ENCODE assay signal across 8 cellular contexts in the genomic region with DNA sequence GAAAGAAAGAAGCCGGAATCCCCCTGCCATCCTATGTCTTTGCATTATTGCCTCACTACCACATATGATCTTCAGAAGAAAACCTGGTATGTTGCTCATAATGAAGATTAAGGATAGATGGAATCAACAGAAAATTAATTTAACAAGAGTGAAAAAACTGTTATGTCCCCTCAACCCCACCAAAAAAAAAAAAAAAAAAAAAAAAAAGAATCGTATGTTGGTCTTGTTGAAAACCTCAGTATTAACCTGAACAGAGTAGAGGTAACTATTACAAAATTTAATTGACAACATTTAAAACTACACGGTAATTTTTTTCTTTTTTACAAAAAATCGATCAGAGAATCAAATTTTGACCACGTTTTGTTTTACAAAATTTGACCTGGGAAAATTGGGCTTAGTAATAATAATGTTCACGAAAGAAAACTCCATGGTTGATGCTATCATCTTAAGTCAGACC. TPM values are rescaled to one million over a fixed set of nuclear protein-coding genes. Genes with fewer than 3 reads are reported as not detected.
DNase-seq lines count a peak whose midpoint lies in the region; ATAC-seq and TF ChIP-seq lines count a peak whose summit lies in the region.

No MANE protein-coding gene starts in this region.

- CTCF ChIA-PET in activated CD4-positive, alpha-beta memory T cell treated with anti-CD3 and anti-CD28 coated beads, Interleukin-2, amount 10 ng/mL, durations not matched to agents 7 days and 5 days (lab: Charles Lee): interaction anchor here (0.6 to 3.3 kb wide), 18 partner anchors 10 to 1148 kb away, joined by 3 to 20 read pairs (median 4); a partner anchor contains a TSS

- no peak overlapping the region for H2BK15ac ChIP-seq in H9 (ENCODE audit: low read depth, low read length)

- peak overlapping the region; percentile 80 for H3K9ac ChIP-seq in H9 (ENCODE audit: extremely low read depth, insufficient read length, low read length)

- no peak overlapping the region for H2AK5ac ChIP-seq in H9 (ENCODE audit: insufficient read length, low read length)

- H2BK12ac ChIP-seq in H9 (ENCODE audit: insufficient read length, low read depth, low read length): no peak overlapping the region

- H4K91ac ChIP-seq in H9 (ENCODE audit: insufficient read length, low read depth, low read length): no peak overlapping the region

- H3K27me3 Mint-ChIP-seq in H9 (ENCODE audit: low read depth): no peaks in the 10 kb centered on the region
- no peaks in the 10 kb centered on the region for H3K27me3 Mint-ChIP-seq in activated CD4-positive, alpha-beta memory T cell treated with anti-CD3 and anti-CD28 coated beads, Interleukin-2, amount 10 ng/mL, durations not matched to agents 7 days and 5 days

- H3K9me3 Mint-ChIP-seq in H9: peaks cover 0 to 2% of the 10 kb centered on the region in 2 experiments; a peak in 1 of 5 replicates
- no peaks in the 10 kb centered on the region for H3K9me3 Mint-ChIP-seq in activated CD4-positive, alpha-beta memory T cell treated with anti-CD3 and anti-CD28 coated beads, Interleukin-2, amount 10 ng/mL, durations not matched to agents 7 days and 5 days

- no peak overlapping the region for H3K23ac ChIP-seq in H9 (ENCODE audit: insufficient read length, low read depth, low read length)

- H3K4me3 Mint-ChIP-seq in H9: peak overlapping the region; percentile 98 to 99
- peak overlapping the region; percentile 93 for H3K4me3 Mint-ChIP-seq in activated CD4-positive, alpha-beta memory T cell treated with anti-CD3 and anti-CD28 coated beads, Interleukin-2, amount 10 ng/mL, durations not matched to agents 7 days and 5 days

- H3K4me1 Mint-ChIP-seq in H9: peaks cover 20 to 25% of the 10 kb centered on the region in 2 experiments
- peaks cover 31% of the 10 kb centered on the region for H3K4me1 Mint-ChIP-seq in activated CD4-positive, alpha-beta memory T cell treated with anti-CD3 and anti-CD28 coated beads, Interleukin-2, amount 10 ng/mL, durations not matched to agents 7 days and 5 days

- H3K27ac ChIP-seq in H9 (ENCODE audit: insufficient read length, low read depth, low read length) (peak overlapping the region; percentile 26), right cardiac atrium (ENCODE audit: low read length) (peak overlapping the region; percentile 97), skin epidermis (peak overlapping the region; percentile 51 to 100 (median 99))

- 0 out of 3 replicates have a peak, but pooled peaks have one; percentile 7 for TF ChIP-seq CTCF in H9 (conservative IDR thresholded peaks at IDR 0.05)

- H2BK120ac ChIP-seq in H9 (ENCODE audit: low read depth, low read length, poor library complexity, severe bottlenecking): no peak overlapping the region

- no peak overlapping the region for H2AFZ ChIP-seq in H9 (ENCODE audit: low read length)

- peaks cover 37% of the 10 kb centered on the region for H3K79me2 ChIP-seq in H9 (ENCODE audit: insufficient read depth, low read length)

- H3K56ac ChIP-seq in H9 (ENCODE audit: insufficient read length, low read depth, low read length): no peak overlapping the region

- H3K23me2 ChIP-seq in H9 (ENCODE audit: insufficient read length, low read depth, low read length, poor library complexity, severe bottlenecking): peaks cover 15% of the 10 kb centered on the region

- peaks cover 26 to 39% (median 36%) of the 10 kb centered on the region in 3 experiments for H3K36me3 Mint-ChIP-seq in H9 (ENCODE audit: insufficient read depth in 1 of 3, low read depth in 3 of 3)
- H3K36me3 Mint-ChIP-seq in activated CD4-positive, alpha-beta memory T cell treated with anti-CD3 and anti-CD28 coated beads, Interleukin-2, amount 10 ng/mL, durations not matched to agents 7 days and 5 days (ENCODE audit: low read depth): peaks cover 40% of the 10 kb centered on the region

- POLR2A ChIA-PET in activated CD4-positive, alpha-beta memory T cell treated with anti-CD3 and anti-CD28 coated beads, Interleukin-2, amount 10 ng/mL, durations not matched to agents 7 days and 5 days (lab: Charles Lee): interaction anchor here (0.9 to 4.9 kb wide), 18 partner anchors 10 to 232 kb away, joined by 3 to 71 read pairs (median 9); a partner anchor contains a TSS

- H3K4me1 ChIP-seq in H9 (ENCODE audit: insufficient read depth, low read length) (no peaks in the 10 kb centered on the region), right cardiac atrium (ENCODE audit: control insufficient read depth, insufficient read depth, low read length) (no peaks in the 10 kb centered on the region)

- H3K4me3 ChIP-seq in right cardiac atrium (ENCODE audit: low read length) (peak overlapping the region; percentile 66), skin epidermis (peak overlapping the region; percentile 54 to 97 (median 84))

- no peak overlapping the region for H4K5ac ChIP-seq in H9 (ENCODE audit: insufficient read length, low read depth, low read length)

- ATAC-seq in right cardiac atrium: no peak

- no peak overlapping the region for H4K8ac ChIP-seq in H9 (replicated peaks; ENCODE audit: insufficient read length, low read depth, low read length)

- no peak overlapping the region for H2BK5ac ChIP-seq in H9 (ENCODE audit: insufficient read length, low read length)

- intact Hi-C loops in right cardiac atrium (cut with DNase I): loop anchor here in 3 of 4 donors (5.0 kb wide), 2 partner anchors 105 to 110 kb away; no protein-coding TSS in a partner anchor

- H3K79me1 ChIP-seq in H9 (ENCODE audit: insufficient read depth, low read depth, low read length, poor library complexity, severe bottlenecking): no peaks in the 10 kb centered on the region

- peak overlapping the region; percentile 97 to 99 (median 99) for H3K27ac Mint-ChIP-seq in H9
- H3K27ac Mint-ChIP-seq in activated CD4-positive, alpha-beta memory T cell treated with anti-CD3 and anti-CD28 coated beads, Interleukin-2, amount 10 ng/mL, durations not matched to agents 7 days and 5 days: peak overlapping the region; percentile 95

- no peaks in the 10 kb centered on the region for H3K9me3 ChIP-seq in H9 (ENCODE audit: control insufficient read depth, low read depth, low read length)
- H3K9me3 ChIP-seq in right cardiac atrium (ENCODE audit: control insufficient read depth, low read length): no peaks in the 10 kb centered on the region

- H3T11ph ChIP-seq in H9 (ENCODE audit: low read length): no peak overlapping the region

- H3K14ac ChIP-seq in H9 (ENCODE audit: insufficient read depth, low read length): no peak overlapping the region

- H3K27me3 ChIP-seq in H9 (ENCODE audit: insufficient read depth, low read length): no peaks in the 10 kb centered on the region
- H3K27me3 ChIP-seq in right cardiac atrium (ENCODE audit: control insufficient read depth, insufficient read depth): no peaks in the 10 kb centered on the region

- H4K20me1 ChIP-seq in H9 (ENCODE audit: control insufficient read depth, insufficient read depth, insufficient read length): no peaks in the 10 kb centered on the region

- DNase-seq in H9 (no peak), right cardiac atrium (no peak), AG08396 (ENCODE audit: low spot score) (no peak), DMS153 (lab: John Stamatoyannopoulos, UW) (no peak)
- no peak for DNase-seq in activated CD4-positive, alpha-beta memory T cell treated with anti-CD3 and anti-CD28 coated beads, Interleukin-2, amount 10 ng/mL, durations not matched to agents 7 days and 5 days
- no peak for DNase-seq in stimulated activated CD4-positive, alpha-beta T cell treated with anti-CD3 and anti-CD28 coated beads, Interleukin-4, amount 100 ng/mL, for 24 hours
- no peak for DNase-seq in central memory CD4-positive, alpha-beta T cell

- H3K4ac ChIP-seq in H9 (ENCODE audit: low read depth, low read length): no peak overlapping the region

- H2BK20ac ChIP-seq in H9 (ENCODE audit: low read depth, low read length, poor library complexity, severe bottlenecking): no peak overlapping the region

- peak overlapping the region; percentile 99 for H3K4me2 ChIP-seq in H9 (ENCODE audit: insufficient read depth, insufficient read length, low read length)

- no CpG with 5 or more reads among the region's 6 CpGs for WGBS in H9 (ENCODE audit: extremely low coverage, insufficient read length, low lambda C conversion rate)
- WGBS in right cardiac atrium: 27% methylated on average over 6 of the region's 6 CpGs

- no peak overlapping the region for H3K18ac ChIP-seq in H9 (ENCODE audit: insufficient read length, low read depth, low read length)

RNA-seq across cellular contexts. Expression of a gene that starts 0.8 kb away (rescaled TPM):
- total RNA-seq in H9 (2021) (304 and 310 TPM in 2 replicates), right cardiac atrium (100 to 1,000 TPM; 197 to 433 (median 236) TPM)
- total RNA-seq in activated CD4-positive, alpha-beta memory T cell treated with anti-CD3 and anti-CD28 coated beads, Interleukin-2, amount 10 ng/mL, durations not matched to agents 7 days and 5 days: 100 to 1,000 TPM; 194 to 203 TPM
- 74.5 TPM for polyA plus RNA-seq in right cardiac atrium

RNA-seq across cellular contexts. Expression of a gene that starts 29.2 kb away (rescaled TPM):
- total RNA-seq in H9 (2021): 0.39 and 0.42 TPM in 2 replicates
- 1 to 10 TPM in 1 of 2 experiments, under 1 TPM in 1; 0.88 to 1.1 TPM for total RNA-seq in activated CD4-positive, alpha-beta memory T cell treated with anti-CD3 and anti-CD28 coated beads, Interleukin-2, amount 10 ng/mL, durations not matched to agents 7 days and 5 days
- total RNA-seq in right cardiac atrium: 10 to 100 TPM; 20.6 to 25.7 (median 23.2) TPM
- polyA plus RNA-seq in right cardiac atrium: 10.4 TPM

Comparison
In these comparisons a context has a peak if more than half of its experiments do, and no peak if none do; other contexts are left out.
1. H3K27ac ChIP-seq: peak in every context shown above with its lines; median percentile 99 in skin epidermis; 97 in right cardiac atrium; 26 in H9.
2. RNA of a gene that starts 29.2 kb away (total RNA-seq): 20.6 to 25.7 TPM in right cardiac atrium; 0.88 to 1.1 TPM in activated CD4-positive, alpha-beta memory T cell treated with anti-CD3 and anti-CD28 coated beads, Interleukin-2, amount 10 ng/mL, durations not matched to agents 7 days and 5 days and 0.39 to 0.42 TPM in H9; every median in the first group is over 10 times any median in the second.